Comparison of ENCODE assay signal across 17 cellular contexts in the genomic region with DNA sequence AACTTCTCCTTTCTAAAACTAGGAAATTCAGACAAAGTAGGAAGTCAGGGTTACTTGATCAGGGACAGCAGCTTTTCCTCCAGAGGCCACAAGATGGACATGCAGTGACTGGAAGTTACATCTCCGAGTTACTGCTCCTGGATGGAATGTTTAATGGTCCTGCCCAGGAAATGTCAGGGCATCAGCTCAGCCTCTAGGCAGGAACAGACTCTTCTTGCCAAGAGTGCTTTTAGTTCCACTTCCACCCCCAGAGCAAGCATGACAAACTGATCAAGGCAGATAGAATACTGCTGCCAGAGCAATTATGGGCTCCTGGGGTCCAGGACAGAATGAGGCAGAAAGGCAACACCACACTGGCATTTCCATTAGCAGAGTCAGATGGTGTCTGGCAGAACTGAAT.
DNase-seq lines count a peak whose midpoint lies in the region; ATAC-seq, FAIRE-seq and TF ChIP-seq lines count a peak whose summit lies in the region.
"Had no signal": no experiment of that assay in that cellular context is flagged by ENCODE, and none has a peak within 500 bp of the region (broad histone marks: within the 10 kb centered on the region; RNA-seq: fewer than 3 reads in every experiment).

No MANE protein-coding gene starts in this region.

- DNase-seq in right lobe of liver = no peak
- no peak for DNase-seq in HepG2 (ENCODE audit: low spot score)
- peak; percentile 48 for DNase-seq in OCI-M1 (lab: John Stamatoyannopoulos, UW)
- peak; percentile 5 for DNase-seq in cerebellar cortex (ENCODE audit: low spot score)
- DNase-seq in frontal cortex (ENCODE audit: low spot score in 2 of 2) = no peak
- no peak for DNase-seq in activated T-cell treated with anti-CD3 and anti-CD28 coated beads, Interleukin-2, amount 50 U/mL, for 72 hours
- DNase-seq: AML-193; CD8-positive, alpha-beta T cell; DND-41; NCI-H146; NCI-H2081 treated with DMSO at 0.1 percent for 48 hours; NCI-H226; NCI-H526 had no signal

- H2AFZ ChIP-seq in HepG2 (ENCODE audit: low read length) = no peak overlapping the region

- no peak overlapping the region for H3K4me2 ChIP-seq in HepG2 (ENCODE audit: low read depth, low read length)

- FAIRE-seq in HepG2 (lab: Jason Lieb, UNC) (no peak), frontal cortex (lab: Jason Lieb, UNC) (no peak)
- FAIRE-seq: H1 had no signal

- no peak overlapping the region for H3K9ac ChIP-seq in HepG2 (ENCODE audit: insufficient read depth, low read depth, low read length)

- H4K20me1 ChIP-seq in HepG2 (ENCODE audit: insufficient read depth, low read length) = no peaks in the 10 kb centered on the region

- H3K9me3 ChIP-seq in right lobe of liver = no peaks in the 10 kb centered on the region
- no peaks in the 10 kb centered on the region for H3K9me3 ChIP-seq in HepG2 (ENCODE audit: low read length)

- H3K27me3 ChIP-seq in right lobe of liver (no peaks in the 10 kb centered on the region), HepG2 (ENCODE audit: control insufficient read depth in 1 of 2, insufficient read depth in 2 of 2, low read length in 2 of 2) (no peaks in the 10 kb centered on the region)

- TF ChIP-seq POLR2A in right lobe of liver (IDR thresholded peaks at IDR 0.05) (no peak), HepG2 (IDR thresholded peaks at IDR 0.05; ENCODE audit: insufficient read depth in 1 of 2, low read depth in 2 of 2, low read length in 2 of 2) (no peak)

- H3K36me3 ChIP-seq in right lobe of liver (no peaks in the 10 kb centered on the region), HepG2 (replicated peaks in 1 of 2; ENCODE audit: control insufficient read depth in 1 of 2, insufficient read depth in 2 of 2, low read length in 2 of 2) (no peaks in the 10 kb centered on the region)

- H3K4me3 Mint-ChIP-seq in activated T-cell treated with anti-CD3 and anti-CD28 coated beads, Interleukin-2, amount 50 U/mL, for 72 hours = no peak overlapping the region
- H3K4me3 Mint-ChIP-seq: CD8-positive, alpha-beta T cell had no signal

- H3K36me3 Mint-ChIP-seq in activated T-cell treated with anti-CD3 and anti-CD28 coated beads, Interleukin-2, amount 50 U/mL, for 72 hours (ENCODE audit: insufficient read depth in 2 of 2) = no peaks in the 10 kb centered on the region
- H3K36me3 Mint-ChIP-seq: CD8-positive, alpha-beta T cell had no signal

- no peaks in the 10 kb centered on the region for H3K79me2 ChIP-seq in HepG2 (ENCODE audit: insufficient read depth, low read length)

- ATAC-seq in right lobe of liver = peak in 3 of 4 donors; percentile 13 to 44 (median 31)
- ATAC-seq in HepG2 = no peak
- ATAC-seq in HG02884 (IDR thresholded peaks at IDR 0.05; ENCODE audit: unreplicated experiment) = no peak
- ATAC-seq in HG03442 (IDR thresholded peaks at IDR 0.05; ENCODE audit: unreplicated experiment) = no peak
- ATAC-seq in activated T-cell treated with anti-CD3 and anti-CD28 coated beads, Interleukin-2, amount 50 U/mL, for 72 hours (replicated peaks in 1 of 2) = no peak
- ATAC-seq: CD8-positive, alpha-beta T cell had no signal

- intact Hi-C loops in right lobe of liver (cut with DNase I) (no loop called here), HepG2 (cut with micrococcal nuclease; ENCODE audit: unreplicated experiment) (loop anchor here (1.0 kb wide), 1 partner anchor 31 kb away; no protein-coding TSS in a partner anchor)

- no peaks in the 10 kb centered on the region for H3K4me1 ChIP-seq in right lobe of liver
- no peaks in the 10 kb centered on the region for H3K4me1 ChIP-seq in HepG2 (ENCODE audit: insufficient read depth, low read length)

- peaks cover 4 to 9% of the 10 kb centered on the region in 2 donors for H3K9me3 Mint-ChIP-seq in activated T-cell treated with anti-CD3 and anti-CD28 coated beads, Interleukin-2, amount 50 U/mL, for 72 hours

- no TSS peak for BruUV-seq in HepG2 (replicated peaks; lab: Mats Ljungman, UMichigan)

- no peak overlapping the region for H3K4me3 ChIP-seq in right lobe of liver
- no peak overlapping the region for H3K4me3 ChIP-seq in HepG2 (replicated peaks in 1 of 3; ENCODE audit: insufficient read depth in 1 of 3, low read depth in 2 of 3, low read length in 3 of 3)

- TF ChIP-seq RAD21 in HepG2 (CRISPR knock-in tag; IDR thresholded peaks at IDR 0.05) = no peak

- H3K27ac Mint-ChIP-seq in activated T-cell treated with anti-CD3 and anti-CD28 coated beads, Interleukin-2, amount 50 U/mL, for 72 hours = no peak overlapping the region
- H3K27ac Mint-ChIP-seq: CD8-positive, alpha-beta T cell had no signal

- POLR2A ChIA-PET in HepG2 (lab: Yijun Ruan, JAX) = no interaction called here

- no peak for TF ChIP-seq CTCF in right lobe of liver (IDR thresholded peaks at IDR 0.05)
- TF ChIP-seq CTCF in HepG2 (CRISPR knock-in tag; IDR thresholded peaks at IDR 0.05) = no peak

- CTCF ChIA-PET in HepG2 (lab: Yijun Ruan, JAX; ENCODE audit: low intra/inter-chr PET ratio, low total read pairs) = no interaction called here

- H3K4me1 Mint-ChIP-seq in activated T-cell treated with anti-CD3 and anti-CD28 coated beads, Interleukin-2, amount 50 U/mL, for 72 hours (ENCODE audit: low read depth) = no peaks in the 10 kb centered on the region

- in situ Hi-C loops in HepG2 (cut with HindIII; ENCODE audit: extremely low pct_ligation_motif_present, low pct_unique_long_range_greater_than_20kb) = no loop called here

- no peak for TF ChIP-seq EP300 in HepG2 (IDR thresholded peaks at IDR 0.05; ENCODE audit: low read depth in 2 of 2, low read length in 2 of 2)
- TF ChIP-seq EP300 in HepG2 (CRISPR knock-in tag; IDR thresholded peaks at IDR 0.05; ENCODE audit: borderline replicate concordance) = no peak

- WGBS in right lobe of liver (ENCODE audit: insufficient coverage, low coverage, low lambda C conversion rate, missing lambda C conversion rate) = 13% methylated on average over 1 of the region's 1 CpG
- WGBS in HepG2 (ENCODE audit: low lambda C conversion rate) = no CpG with 5 or more reads among the region's 1 CpG

- no peaks in the 10 kb centered on the region for H3K27me3 Mint-ChIP-seq in activated T-cell treated with anti-CD3 and anti-CD28 coated beads, Interleukin-2, amount 50 U/mL, for 72 hours (ENCODE audit: low read depth)

- H3K27ac ChIP-seq in right lobe of liver (no peak overlapping the region), HepG2 (ENCODE audit: extremely low read length, insufficient read depth, low read length) (no peak overlapping the region)
- H3K27ac ChIP-seq: RWPE1 had no signal

TF ChIP-seq in HepG2, 621 proteins besides CTCF, POLR2A, EP300 and RAD21:
- TF ChIP-seq RXRA (CRISPR knock-in tag; IDR thresholded peaks at IDR 0.05) (no peak), ZNF816 (CRISPR knock-in tag; IDR thresholded peaks at IDR 0.05; ENCODE audit: borderline replicate concordance) (no peak), KDM4B (CRISPR knock-in tag; IDR thresholded peaks at IDR 0.05) (no peak), PPARG (CRISPR knock-in tag; conservative IDR thresholded peaks at IDR 0.05) (no peak), ZNF44 (CRISPR knock-in tag; IDR thresholded peaks at IDR 0.05) (no peak), ZNF670 (CRISPR knock-in tag; IDR thresholded peaks at IDR 0.05; ENCODE audit: borderline replicate concordance) (no peak), HOXA9 (CRISPR knock-in tag; IDR thresholded peaks at IDR 0.05; ENCODE audit: borderline replicate concordance) (no peak), PHF5A (CRISPR knock-in tag; IDR thresholded peaks at IDR 0.05; ENCODE audit: low read depth, unreplicated experiment) (no peak), RFX1 (IDR thresholded peaks at IDR 0.05) (no peak), ZBTB8A (CRISPR knock-in tag; IDR thresholded peaks at IDR 0.05; ENCODE audit: borderline replicate concordance, low read depth) (no peak), ZFP82 (CRISPR knock-in tag; IDR thresholded peaks at IDR 0.05; ENCODE audit: borderline replicate concordance) (no peak), TEAD3 (CRISPR knock-in tag; optimal IDR thresholded peaks at IDR 0.05; ENCODE audit: borderline replicate concordance) (no peak), RORA (CRISPR knock-in tag; IDR thresholded peaks at IDR 0.05) (no peak), HDAC1 (CRISPR knock-in tag; IDR thresholded peaks at IDR 0.05) (no peak)
- TF ChIP-seq, protein P1, sequence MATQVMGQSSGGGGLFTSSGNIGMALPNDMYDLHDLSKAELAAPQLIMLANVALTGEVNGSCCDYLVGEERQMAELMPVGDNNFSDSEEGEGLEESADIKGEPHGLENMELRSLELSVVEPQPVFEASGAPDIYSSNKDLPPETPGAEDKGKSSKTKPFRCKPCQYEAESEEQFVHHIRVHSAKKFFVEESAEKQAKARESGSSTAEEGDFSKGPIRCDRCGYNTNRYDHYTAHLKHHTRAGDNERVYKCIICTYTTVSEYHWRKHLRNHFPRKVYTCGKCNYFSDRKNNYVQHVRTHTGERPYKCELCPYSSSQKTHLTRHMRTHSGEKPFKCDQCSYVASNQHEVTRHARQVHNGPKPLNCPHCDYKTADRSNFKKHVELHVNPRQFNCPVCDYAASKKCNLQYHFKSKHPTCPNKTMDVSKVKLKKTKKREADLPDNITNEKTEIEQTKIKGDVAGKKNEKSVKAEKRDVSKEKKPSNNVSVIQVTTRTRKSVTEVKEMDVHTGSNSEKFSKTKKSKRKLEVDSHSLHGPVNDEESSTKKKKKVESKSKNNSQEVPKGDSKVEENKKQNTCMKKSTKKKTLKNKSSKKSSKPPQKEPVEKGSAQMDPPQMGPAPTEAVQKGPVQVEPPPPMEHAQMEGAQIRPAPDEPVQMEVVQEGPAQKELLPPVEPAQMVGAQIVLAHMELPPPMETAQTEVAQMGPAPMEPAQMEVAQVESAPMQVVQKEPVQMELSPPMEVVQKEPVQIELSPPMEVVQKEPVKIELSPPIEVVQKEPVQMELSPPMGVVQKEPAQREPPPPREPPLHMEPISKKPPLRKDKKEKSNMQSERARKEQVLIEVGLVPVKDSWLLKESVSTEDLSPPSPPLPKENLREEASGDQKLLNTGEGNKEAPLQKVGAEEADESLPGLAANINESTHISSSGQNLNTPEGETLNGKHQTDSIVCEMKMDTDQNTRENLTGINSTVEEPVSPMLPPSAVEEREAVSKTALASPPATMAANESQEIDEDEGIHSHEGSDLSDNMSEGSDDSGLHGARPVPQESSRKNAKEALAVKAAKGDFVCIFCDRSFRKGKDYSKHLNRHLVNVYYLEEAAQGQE (IDR thresholded peaks at IDR 0.05; ENCODE audit: borderline replicate concordance in 1 of 2, low read depth in 1 of 2, low read length in 2 of 2) = no peak

Comparison
In these comparisons a context has a peak if more than half of its experiments do, and no peak if none do; other contexts are left out.
1. ATAC-seq: peak in right lobe of liver (3 of 4); none in HepG2 (single experiment), HG02884 (single experiment), HG03442 (single experiment) and activated T-cell treated with anti-CD3 and anti-CD28 coated beads, Interleukin-2, amount 50 U/mL, for 72 hours (0 of 2).
2. DNase-seq: peak in OCI-M1 (single experiment) and cerebellar cortex (single experiment); none in right lobe of liver (0 of 3), HepG2 (single experiment), frontal cortex (0 of 2) and activated T-cell treated with anti-CD3 and anti-CD28 coated beads, Interleukin-2, amount 50 U/mL, for 72 hours (0 of 2).